Comparison of ENCODE assay signal across 14 cellular contexts in genomic region chr20:4507288-4507719, GRCh38.
DNase-seq lines count a peak whose midpoint lies in the region; ATAC-seq and TF ChIP-seq lines count a peak whose summit lies in the region.
"Had no signal": no experiment of that assay in that cellular context is flagged by ENCODE, and none has a peak within 500 bp of the region (broad histone marks: within the 10 kb centered on the region; RNA-seq: fewer than 3 reads in every experiment).

No MANE protein-coding gene starts in this region.

- TF ChIP-seq CTCF in AG10803 (conservative IDR thresholded peaks at IDR 0.05; ENCODE audit: low read length), result no peak
- TF ChIP-seq CTCF in choroid plexus epithelial cell (conservative IDR thresholded peaks at IDR 0.05; ENCODE audit: low read depth, low read length), result no peak
- TF ChIP-seq CTCF in GM20000 (IDR thresholded peaks at IDR 0.05; ENCODE audit: extremely low read depth, missing control alignments), result no peak
- TF ChIP-seq CTCF in esophagus muscularis mucosa (IDR thresholded peaks at IDR 0.05), result no peak

- WGBS in esophagus muscularis mucosa, result 24% methylated on average over 6 of the region's 6 CpGs

- H3K4me1 ChIP-seq in esophagus muscularis mucosa, result no peaks in the 10 kb centered on the region
- H3K4me1 ChIP-seq: upper lobe of left lung had no signal

- ATAC-seq in GM21737 (IDR thresholded peaks at IDR 0.05; ENCODE audit: unreplicated experiment), result no peak
- ATAC-seq in stimulated activated naive CD8-positive, alpha-beta T cell treated with anti-CD3 and anti-CD28 coated beads, Interleukin-15, Interleukin-2, amounts not matched to agents 100 U/mL and 50 U/mL, for 24 hours, result no peak
- ATAC-seq: right cardiac atrium had no signal

- intact Hi-C loops in esophagus muscularis mucosa (cut with DNase I), result no loop called here

- no peak overlapping the region for H3K27ac ChIP-seq in esophagus muscularis mucosa (replicated peaks in 1 of 4)
- H3K27ac ChIP-seq: upper lobe of left lung had no signal

- TF ChIP-seq EP300 in esophagus muscularis mucosa (IDR thresholded peaks at IDR 0.05), result no peak

- no peak for TF ChIP-seq POLR2A in esophagus muscularis mucosa (IDR thresholded peaks at IDR 0.05; ENCODE audit: low read depth)

- no peaks in the 10 kb centered on the region for H3K36me3 ChIP-seq in esophagus muscularis mucosa
- H3K36me3 ChIP-seq: upper lobe of left lung had no signal

- H3K4me3 ChIP-seq in AG10803 (ENCODE audit: low read length) (no peak overlapping the region), choroid plexus epithelial cell (ENCODE audit: low read depth, low read length) (no peak overlapping the region), esophagus muscularis mucosa (no peak overlapping the region)
- H3K4me3 ChIP-seq: upper lobe of left lung had no signal

- H3K27me3 ChIP-seq in esophagus muscularis mucosa, result no peaks in the 10 kb centered on the region
- H3K27me3 ChIP-seq: upper lobe of left lung had no signal

- DNase-seq in AG10803 (ENCODE audit: low read depth) (peak; percentile 97), NCI-H1417 (lab: John Stamatoyannopoulos, UW) (peak in 2 of 3 experiments; percentile 45 to 76), choroid plexus epithelial cell (ENCODE audit: low read depth) (peak; percentile 79), lung microvascular endothelial cell (ENCODE audit: low read depth in 2 of 2) (peak; percentile 82 to 97), GM20000 (ENCODE audit: low spot score) (no peak), esophagus muscularis mucosa (ENCODE audit: extremely low spot score) (no peak)
- DNase-seq in stimulated activated naive CD8-positive, alpha-beta T cell treated with anti-CD3 and anti-CD28 coated beads, Interleukin-15, Interleukin-2, amounts not matched to agents 100 U/mL and 50 U/mL, for 24 hours, result no peak
- DNase-seq: activated CD4-positive, CD25-positive, alpha-beta regulatory T cell treated with anti-CD3 and anti-CD28 coated beads, Interleukin-2, amount 50 U/mL, for 72 hours; activated effector memory CD4-positive, alpha-beta T cell treated with anti-CD3 and anti-CD28 coated beads, Interleukin-2, amount 50 U/mL, for 16 hours; CD4-positive, alpha-beta T cell; NCI-H510A; right cardiac atrium; upper lobe of left lung had no signal

- H3K9me3 ChIP-seq in esophagus muscularis mucosa, result peaks cover 0 to under 1% (median 0%) of the 10 kb centered on the region in 4 donors
- H3K9me3 ChIP-seq: upper lobe of left lung had no signal

Comparison
In these comparisons a context has a peak if more than half of its experiments do, and no peak if none do; other contexts are left out.
1. DNase-seq: peak in AG10803 (single experiment), NCI-H1417 (2 of 3), choroid plexus epithelial cell (single experiment) and lung microvascular endothelial cell (2 of 2); none in stimulated activated naive CD8-positive, alpha-beta T cell treated with anti-CD3 and anti-CD28 coated beads, Interleukin-15, Interleukin-2, amounts not matched to agents 100 U/mL and 50 U/mL, for 24 hours (single experiment), GM20000 (single experiment) and esophagus muscularis mucosa (single experiment).